Comparison of ENCODE assay signal across 14 cellular contexts in genomic region chr10:87915989-87916388, GRCh38. TPM values are rescaled to one million over a fixed set of nuclear protein-coding genes. Genes with fewer than 3 reads are reported as not detected.
A peak's percentile ranks its signal among the peaks of the same experiment; 100 is the strongest.
DNase-seq lines count a peak whose midpoint lies in the region; ATAC-seq, FAIRE-seq and TF ChIP-seq lines count a peak whose summit lies in the region.
"Had no signal": no experiment of that assay in that cellular context is flagged by ENCODE, and none has a peak within 500 bp of the region (broad histone marks: within the 10 kb centered on the region; RNA-seq: fewer than 3 reads in every experiment).

No MANE protein-coding gene starts in this region.

- CTCF ChIA-PET in A673 (lab: Charles Lee) (no interaction called here), K562 (lab: Yijun Ruan, JAX; ENCODE audit: low intra/inter-chr PET ratio) (no interaction called here)

- H3K27me3 ChIP-seq in A673 (replicated peaks; ENCODE audit: insufficient read depth, low read depth, low read length, poor library complexity) (no peaks in the 10 kb centered on the region), K562 (ENCODE audit: control insufficient read depth in 2 of 2, insufficient read depth in 2 of 2, low read length in 2 of 2) (no peaks in the 10 kb centered on the region), left lung (no peaks in the 10 kb centered on the region)

- POLR2A ChIA-PET in A673 (lab: Charles Lee; ENCODE audit: low non-redundant PET) (interaction anchor here (1.1 kb wide), 1 partner anchor 14 kb away, joined by 3 read pairs; no protein-coding TSS in a partner anchor), K562 (lab: Yijun Ruan, JAX) (no interaction called here)

- H3K9ac ChIP-seq in K562 (ENCODE audit: insufficient read depth in 1 of 2, low read depth in 2 of 2, low read length in 2 of 2), result no peak overlapping the region
- H3K9ac ChIP-seq: KMS-11 had no signal

- H4K20me1 ChIP-seq in K562 (replicated peaks; ENCODE audit: control insufficient read depth, insufficient read depth, low read length), result no peaks in the 10 kb centered on the region

- peaks cover 58% of the 10 kb centered on the region for H3K4me1 Mint-ChIP-seq in HFFc6 (ENCODE audit: low read depth)

- BruUV-seq in A673 (replicated peaks; lab: Mats Ljungman, UMichigan), result no TSS peak
- no TSS peak for BruUV-seq in K562 (replicated peaks; lab: Mats Ljungman, UMichigan)

- no peak for TF ChIP-seq RAD21 in K562 (CRISPR knock-in tag; conservative IDR thresholded peaks at IDR 0.05 in 1 of 2, IDR thresholded peaks at IDR 0.05 in 1 of 2)

- H3K27me3 Mint-ChIP-seq in HFFc6 (ENCODE audit: insufficient read depth), result peaks cover 2% of the 10 kb centered on the region
- H3K27me3 Mint-ChIP-seq: dendritic cell treated with granulocyte-macrophage colony-stimulating factor and Interleukin-4, amounts not matched to agents 40 ng/mL and 50 ng/mL, for 4 days had no signal

- H3K4me3 ChIP-seq in A673 (ENCODE audit: low read depth, low read length, poor library complexity, severe bottlenecking) (no peak overlapping the region), K562 (no peak overlapping the region), left lung (no peak overlapping the region)

- H3K4me3 Mint-ChIP-seq in HFFc6, result no peak overlapping the region
- H3K4me3 Mint-ChIP-seq: dendritic cell treated with granulocyte-macrophage colony-stimulating factor and Interleukin-4, amounts not matched to agents 40 ng/mL and 50 ng/mL, for 4 days had no signal

- TF ChIP-seq EP300 in K562 (IDR thresholded peaks at IDR 0.05; ENCODE audit: low read length), result no peak

- no peak for TF ChIP-seq POLR2A in K562 (conservative IDR thresholded peaks at IDR 0.05)

- in situ Hi-C loops in K562 (cut with MboI), result no loop called here

- H3K36me3 Mint-ChIP-seq in HFFc6 (ENCODE audit: low read depth), result peaks cover 53% of the 10 kb centered on the region

- FAIRE-seq in K562 (lab: Jason Lieb, UNC), result no peak

- no peak for TF ChIP-seq CTCF in A673 (conservative IDR thresholded peaks at IDR 0.05; ENCODE audit: low read depth, low read length)
- no peak for TF ChIP-seq CTCF in HFFc6 (IDR thresholded peaks at IDR 0.05)
- TF ChIP-seq CTCF in K562 (IDR thresholded peaks at IDR 0.05 in 2 of 3, conservative IDR thresholded peaks at IDR 0.05 in 1 of 3; ENCODE audit: insufficient read depth in 2 of 3, low read depth in 1 of 3, low read length in 3 of 3), result no peak
- no peak for TF ChIP-seq CTCF in left lung (IDR thresholded peaks at IDR 0.05)

- DNase-seq in A673 (ENCODE audit: low spot score), result peak; percentile 28
- no peak for DNase-seq in HFFc6
- no peak for DNase-seq in K562 (ENCODE audit: extremely low read depth in 1 of 4, low spot score in 3 of 4)
- no peak for DNase-seq in left lung
- DNase-seq in KG1 (lab: John Stamatoyannopoulos, UW), result no peak
- DNase-seq in NCI-H1048 (lab: John Stamatoyannopoulos, UW), result no peak
- DNase-seq: activated naive CD4-positive, alpha-beta T cell treated with Interleukin-2 at 50 U/mL for 16 hours; NCI-H2171 treated with DMSO at 0.1 percent for 48 hours; occipital lobe; stimulated activated CD4-positive, alpha-beta T cell treated with anti-CD3 and anti-CD28 coated beads, Interleukin-1b, Interleukin-23, amount 100 ng/mL, for 48 hours had no signal

- peaks cover 87% of the 10 kb centered on the region for H3K79me2 ChIP-seq in K562 (ENCODE audit: control insufficient read depth, insufficient read depth, low read length)

- 83% methylated on average over 1 of the region's 1 CpG for WGBS in K562 (ENCODE audit: insufficient coverage, low coverage, missing lambda C conversion rate)

- H3K9me3 Mint-ChIP-seq in HFFc6, result peaks cover 21% of the 10 kb centered on the region

- H2AFZ ChIP-seq in K562 (ENCODE audit: low read depth, low read length), result no peak overlapping the region

- H3K27ac ChIP-seq in A673 (ENCODE audit: low read depth, low read length, poor library complexity, severe bottlenecking), result peak overlapping the region; percentile 22
- H3K27ac ChIP-seq in K562 (ENCODE audit: extremely low read depth, low read depth, low read length), result no peak overlapping the region
- peak overlapping the region in 1 of 2 donors; percentile 42 for H3K27ac ChIP-seq in left lung
- H3K27ac ChIP-seq: KMS-11 had no signal

- intact Hi-C loops in A673 (cut with micrococcal nuclease; ENCODE audit: unreplicated experiment) (loop anchor here (5.0 kb wide), 1 partner anchor 34 kb away; no protein-coding TSS in a partner anchor), K562 (cut with micrococcal nuclease) (no loop called here), left lung (cut with DNase I) (no loop called here)

- 0 out of 2 replicates have a peak overlapping the region, but pooled peaks have one; percentile 25 for H3K27ac Mint-ChIP-seq in HFFc6
- H3K27ac Mint-ChIP-seq: dendritic cell treated with granulocyte-macrophage colony-stimulating factor and Interleukin-4, amounts not matched to agents 40 ng/mL and 50 ng/mL, for 4 days had no signal

- peaks cover 14% of the 10 kb centered on the region for H3K36me3 ChIP-seq in A673 (ENCODE audit: insufficient read depth, low read length, poor library complexity, severe bottlenecking)
- H3K36me3 ChIP-seq in K562 (ENCODE audit: control insufficient read depth, insufficient read depth, low read length), result peaks cover 7% of the 10 kb centered on the region; the same call in 1 of the 3 replicates
- peaks cover 0 to 8% of the 10 kb centered on the region in 2 donors for H3K36me3 ChIP-seq in left lung

- H3K9me3 ChIP-seq in A673 (ENCODE audit: low read depth, low read length, poor library complexity, severe bottlenecking) (peaks cover 17% of the 10 kb centered on the region), K562 (replicated peaks; ENCODE audit: control insufficient read depth, insufficient read depth, low read depth, low read length) (peaks cover 3% of the 10 kb centered on the region; the same call in 1 of the 2 replicates), left lung (peaks cover 0 to 9% of the 10 kb centered on the region in 2 donors)

- H3K9me1 ChIP-seq in K562 (ENCODE audit: control insufficient read depth, insufficient read depth, low read length), result no peaks in the 10 kb centered on the region

- H3K4me1 ChIP-seq in A673 (ENCODE audit: insufficient read depth, low read length, poor library complexity, severe bottlenecking), result peaks cover 25% of the 10 kb centered on the region
- H3K4me1 ChIP-seq in K562 (replicated peaks in 1 of 2; ENCODE audit: control insufficient read depth in 2 of 2, insufficient read depth in 2 of 2, low read length in 2 of 2), result peaks cover 0 to 3% of the 10 kb centered on the region in 2 experiments; a peak in 1 of 5 replicates
- H3K4me1 ChIP-seq in left lung, result peaks cover 20 to 46% of the 10 kb centered on the region in 2 donors

- no peak overlapping the region for H3K4me2 ChIP-seq in K562 (ENCODE audit: insufficient read depth, low read length)
- H3K4me2 ChIP-seq: KMS-11 had no signal

- peak; percentile 22; the same call in 2 of the 3 replicates for ATAC-seq in K562
- ATAC-seq in left lung, result peak; percentile 65
- ATAC-seq in GM18858 (IDR thresholded peaks at IDR 0.05; ENCODE audit: unreplicated experiment), result no peak
- ATAC-seq in HG03469 (IDR thresholded peaks at IDR 0.05; ENCODE audit: unreplicated experiment), result no peak

TF ChIP-seq in K562, 482 proteins besides CTCF, POLR2A, EP300 and RAD21 (continues in another document):
- no peak for TF ChIP-seq NBN (IDR thresholded peaks at IDR 0.05; ENCODE audit: low read depth)

RNA-seq across cellular contexts. Expression of gene PTEN, which starts 52.6 kb away (rescaled TPM):
- 66.0 and 66.4 TPM in 2 replicates for total RNA-seq in A673 (2021)
- total RNA-seq in HFFc6 (2021; fragmentation: NEBNext Ultra II Directional; extraction: Animal tissue kit (Norgen Biotek cat#: 25700)), result 10 to 100 TPM; 49.3 to 72.7 (median 63.5) TPM
- total RNA-seq in K562 (2011; cell fraction: chromatin; rRNA removed; ENCODE audit: low replicate concordance), result 26.5 and 143 TPM in 2 replicates
- 16.0 and 23.8 TPM in 2 replicates for total RNA-seq in K562 (2011; cell fraction: nucleolus; rRNA removed)
- total RNA-seq in K562 (2011; cell fraction: nucleoplasm; rRNA removed), result 61.3 and 94.4 TPM in 2 replicates
- 16.9 and 22.2 TPM in 2 replicates for total RNA-seq in K562 (2014; rRNA removed)
- 56.9 and 58.5 TPM in 2 replicates for total RNA-seq in K562 (2014; rRNA removed; fragmentation: Illumina TruSeq; extraction: Trizol)
- total RNA-seq in K562 (2015; rRNA removed; fragmentation: Illumina TruSeq; extraction: Trizol), result 52.7 and 56.4 TPM in 2 replicates
- total RNA-seq in K562 (2021), result 25.0 and 28.4 TPM in 2 replicates
- polyA plus RNA-seq in K562 (2011; rRNA removed), result 24.2 and 25.0 TPM in 2 replicates
- 3.4 and 4.9 TPM in 2 replicates for polyA plus RNA-seq in K562 (2011; cell fraction: cytosol; rRNA removed)
- 12.9 and 20.9 TPM in 2 replicates for polyA plus RNA-seq in K562 (2011; cell fraction: nucleus; rRNA removed)
- 17.3 and 29.7 TPM in 2 replicates for polyA plus RNA-seq in K562 (2012)
- 15.6 and 15.7 TPM in 2 replicates for polyA plus RNA-seq in K562 (2014; fragmentation: Illumina TruSeq; extraction: Trizol)
- polyA plus RNA-seq in K562 (2014; fragmentation: Nextera tagmentation; extraction: Ambion mirVana), result 10 to 100 TPM in 1 of 2 experiments, 1 to 10 TPM in 1; 8.4 to 12.8 TPM
- 13.1 and 18.5 TPM in 2 replicates for polyA plus RNA-seq in K562 (2014; rRNA removed)
- polyA minus RNA-seq in K562 (2011; rRNA and poly(A)+ RNA removed), result 78.7 and 109 TPM in 2 replicates
- polyA minus RNA-seq in K562 (2011; cell fraction: cytosol; rRNA and poly(A)+ RNA removed), result 24.5 and 44.1 TPM in 2 replicates
- 54.4 and 127 TPM in 2 replicates for polyA minus RNA-seq in K562 (2011; cell fraction: nucleus; rRNA and poly(A)+ RNA removed)
- total RNA-seq in left lung, result 100 to 1,000 TPM in 1 of 2 donors, 10 to 100 TPM in 1; 97.1 to 118 TPM

RNA-seq across cellular contexts. Expression of gene KLLN, which starts 52.7 kb away (rescaled TPM):
- total RNA-seq in A673 (2021), result 0.32 and 0.37 TPM in 2 replicates
- total RNA-seq in HFFc6 (2021; fragmentation: NEBNext Ultra II Directional; extraction: Animal tissue kit (Norgen Biotek cat#: 25700)), result under 1 TPM; 0.65 to 0.77 (median 0.73) TPM
- 0.42 and 0.51 TPM in 2 replicates for total RNA-seq in K562 (2011; cell fraction: chromatin; rRNA removed; ENCODE audit: low replicate concordance)
- 0.39 and 0.50 TPM in 2 replicates for total RNA-seq in K562 (2011; cell fraction: nucleolus; rRNA removed)
- total RNA-seq in K562 (2011; cell fraction: nucleoplasm; rRNA removed), result 0.37 and 0.84 TPM in 2 replicates
- total RNA-seq in K562 (2014; rRNA removed), result 0.09 and 0.41 TPM in 2 replicates
- total RNA-seq in K562 (2014; rRNA removed; fragmentation: Illumina TruSeq; extraction: Trizol), result 0.22 and 0.29 TPM in 2 replicates
- 0.25 and 0.34 TPM in 2 replicates for total RNA-seq in K562 (2015; rRNA removed; fragmentation: Illumina TruSeq; extraction: Trizol)
- 0.25 and 0.40 TPM in 2 replicates for total RNA-seq in K562 (2021)
- polyA plus RNA-seq in K562 (2011; rRNA removed), result 0.07 and 0.08 TPM in 2 replicates
- polyA plus RNA-seq in K562 (2011; cell fraction: cytosol; rRNA removed), result 0.10 and 0.12 TPM in 2 replicates
- 0.07 and 0.08 TPM in 2 replicates for polyA plus RNA-seq in K562 (2011; cell fraction: nucleus; rRNA removed)
- 0.21 and 0.44 TPM in 2 replicates for polyA plus RNA-seq in K562 (2012)
- polyA plus RNA-seq in K562 (2014; fragmentation: Illumina TruSeq; extraction: Trizol), result 0.22 and 0.29 TPM in 2 replicates
- polyA plus RNA-seq in K562 (2014; fragmentation: Nextera tagmentation; extraction: Ambion mirVana), result under 1 TPM; 0.29 to 0.35 TPM
- 0.08 and 0.32 TPM in 2 replicates for polyA plus RNA-seq in K562 (2014; rRNA removed)
- 0.18 and 0.24 TPM in 2 replicates for polyA minus RNA-seq in K562 (2011; rRNA and poly(A)+ RNA removed)
- not detected in 2 replicates for polyA minus RNA-seq in K562 (2011; cell fraction: cytosol; rRNA and poly(A)+ RNA removed)
- 0.54 and 0.89 TPM in 2 replicates for polyA minus RNA-seq in K562 (2011; cell fraction: nucleus; rRNA and poly(A)+ RNA removed)
- total RNA-seq in left lung, result under 1 TPM; 0.58 to 0.65 TPM

Comparison
In these comparisons a context has a peak if more than half of its experiments do, and no peak if none do; other contexts are left out.
1. ATAC-seq: peak in K562 (single experiment) and left lung (single experiment); none in GM18858 (single experiment) and HG03469 (single experiment).